Comparison of ENCODE assay signal across 21 cellular contexts in the genomic region with DNA sequence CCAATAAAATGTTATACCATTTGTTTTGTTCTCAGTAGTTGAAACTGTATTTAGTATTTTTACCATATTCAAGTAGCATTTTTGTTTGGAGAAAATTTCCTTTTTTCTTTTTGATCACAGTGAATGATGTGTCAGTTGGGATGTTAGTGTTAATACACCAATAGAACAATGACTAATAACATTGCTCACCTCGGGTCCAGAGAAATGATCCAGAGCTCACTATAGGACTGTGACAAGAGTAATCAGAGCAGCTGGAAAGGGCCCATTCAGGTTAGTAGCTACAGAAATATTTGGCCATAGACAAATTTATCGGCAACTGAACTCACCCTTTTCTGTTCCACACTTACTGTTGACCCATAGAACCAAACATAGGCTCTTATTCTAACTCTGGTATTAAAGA.
A peak's percentile ranks its signal among the peaks of the same experiment; 100 is the strongest.
DNase-seq lines count a peak whose midpoint lies in the region; ATAC-seq and TF ChIP-seq lines count a peak whose summit lies in the region.
"Had no signal": no experiment of that assay in that cellular context is flagged by ENCODE, and none has a peak within 500 bp of the region (broad histone marks: within the 10 kb centered on the region; RNA-seq: fewer than 3 reads in every experiment).

No MANE protein-coding gene starts in this region.

- CTCF ChIA-PET in PC-9 (lab: Charles Lee), result no interaction called here

- POLR2A ChIA-PET in PC-9 (lab: Charles Lee; ENCODE audit: unreplicated experiment), result interaction anchor here (0.7 kb wide), 1 partner anchor 126 kb away, joined by 5 read pairs; no protein-coding TSS in a partner anchor

- no peaks in the 10 kb centered on the region for H3F3A ChIP-seq in PC-9 (ENCODE audit: insufficient read depth, low read depth)

- BruUV-seq in PC-9 (replicated peaks; lab: Mats Ljungman, UMichigan), result no TSS peak

- H3K4me2 ChIP-seq in PC-9, result no peak overlapping the region
- H3K4me2 ChIP-seq: SK-N-SH had no signal

- H4K20me1 ChIP-seq in PC-9 (ENCODE audit: insufficient read depth), result no peaks in the 10 kb centered on the region

- no peaks in the 10 kb centered on the region for H3K36me3 Mint-ChIP-seq in osteocyte (ENCODE audit: unreplicated experiment)
- no peaks in the 10 kb centered on the region for H3K36me3 Mint-ChIP-seq in activated naive CD4-positive, alpha-beta T cell treated with anti-CD3 and anti-CD28 coated beads, Interleukin-2, amount 50 U/mL, for 72 hours
- H3K36me3 Mint-ChIP-seq: CD8-positive, alpha-beta T cell had no signal

- no peak overlapping the region for H3K27ac ChIP-seq in PC-9

- DNase-seq in HPDE6-E6E7 (ENCODE audit: extremely low spot score) (peak; percentile 2), PC-9 (no peak), epithelial cell of esophagus (ENCODE audit: low read depth) (peak; percentile 63), osteocyte (ENCODE audit: extremely low spot score, unreplicated experiment) (no peak), islet precursor cell (no peak)
- DNase-seq in activated naive CD4-positive, alpha-beta T cell treated with anti-CD3 and anti-CD28 coated beads, Interleukin-2, amount 50 U/mL, for 72 hours (ENCODE audit: low spot score in 2 of 2), result no peak
- DNase-seq: AML-193; C1 segment of cervical spinal cord; CD8-positive, alpha-beta T cell; DMS53; GF-D8; KBM-7; MV-4-11; NCI-H1105 treated with DMSO at 0.1 percent for 48 hours; NCI-H2029 treated with DMSO at 0.1 percent for 48 hours; NCI-H2171 treated with DMSO at 0.1 percent for 48 hours; NCI-H524 treated with DMSO at 0.1 percent for 48 hours; NCI-H82; SIG-M5; SK-N-SH had no signal

- H2AFZ ChIP-seq in PC-9, result peak overlapping the region; percentile 48; the same call in 1 of the 2 replicates

- 0 out of 2 replicates have a peak, but pooled peaks cover 10% of the 10 kb centered on the region for H3K4me1 ChIP-seq in PC-9 (replicated peaks; ENCODE audit: insufficient read depth)

- peaks cover 10% of the 10 kb centered on the region for H3K4me1 Mint-ChIP-seq in osteocyte (ENCODE audit: unreplicated experiment)

- H3K79me2 ChIP-seq in PC-9 (ENCODE audit: low read depth), result no peaks in the 10 kb centered on the region

- H3K9me3 Mint-ChIP-seq in osteocyte (ENCODE audit: unreplicated experiment), result peaks cover 5% of the 10 kb centered on the region
- H3K9me3 Mint-ChIP-seq in activated naive CD4-positive, alpha-beta T cell treated with anti-CD3 and anti-CD28 coated beads, Interleukin-2, amount 50 U/mL, for 72 hours, result peaks cover 6 to 10% of the 10 kb centered on the region in 2 donors

- intact Hi-C loops in PC-9 (cut with micrococcal nuclease; ENCODE audit: unreplicated experiment), result no loop called here

- no peaks in the 10 kb centered on the region for H3K27me3 ChIP-seq in PC-9 (ENCODE audit: insufficient read depth, low read depth)

- no peak overlapping the region for H3K4me3 Mint-ChIP-seq in osteocyte (ENCODE audit: unreplicated experiment)
- H3K4me3 Mint-ChIP-seq: CD8-positive, alpha-beta T cell had no signal

- ATAC-seq in HG02678 (IDR thresholded peaks at IDR 0.05; ENCODE audit: unreplicated experiment), result no peak
- no peak for ATAC-seq in activated naive CD4-positive, alpha-beta T cell treated with anti-CD3 and anti-CD28 coated beads, Interleukin-2, amount 50 U/mL, for 72 hours
- ATAC-seq: CD8-positive, alpha-beta T cell had no signal

- no peaks in the 10 kb centered on the region; the same call in none of the 2 replicates for H3K9me2 ChIP-seq in PC-9 (ENCODE audit: insufficient read depth)
- H3K9me2 ChIP-seq: SK-N-SH had no signal

- no peak for TF ChIP-seq CTCF in PC-9 (conservative IDR thresholded peaks at IDR 0.05)
- TF ChIP-seq CTCF in epithelial cell of esophagus (IDR thresholded peaks at IDR 0.05; ENCODE audit: insufficient read depth, low read depth, low read length, missing control alignments), result no peak
- no peak for TF ChIP-seq CTCF in osteocyte (IDR thresholded peaks at IDR 0.05)

- H3K36me3 ChIP-seq in PC-9 (ENCODE audit: low read depth), result no peaks in the 10 kb centered on the region

- H3K27me3 Mint-ChIP-seq in osteocyte (ENCODE audit: unreplicated experiment), result no peaks in the 10 kb centered on the region

- no peak overlapping the region for H3K27ac Mint-ChIP-seq in osteocyte (ENCODE audit: unreplicated experiment)
- no peak overlapping the region for H3K27ac Mint-ChIP-seq in activated naive CD4-positive, alpha-beta T cell treated with anti-CD3 and anti-CD28 coated beads, Interleukin-2, amount 50 U/mL, for 72 hours
- H3K27ac Mint-ChIP-seq: CD8-positive, alpha-beta T cell had no signal

- H3K9me3 ChIP-seq in PC-9 (ENCODE audit: insufficient read depth, low read depth), result no peaks in the 10 kb centered on the region
- H3K9me3 ChIP-seq: SK-N-SH had no signal

- no peak overlapping the region for H3K4me3 ChIP-seq in PC-9
- no peak overlapping the region for H3K4me3 ChIP-seq in epithelial cell of esophagus (ENCODE audit: low read length)

Comparison
In these comparisons a context has a peak if more than half of its experiments do, and no peak if none do; other contexts are left out.
1. DNase-seq: peak in HPDE6-E6E7 (single experiment) and epithelial cell of esophagus (single experiment); none in PC-9 (0 of 2), osteocyte (single experiment), activated naive CD4-positive, alpha-beta T cell treated with anti-CD3 and anti-CD28 coated beads, Interleukin-2, amount 50 U/mL, for 72 hours (0 of 2) and islet precursor cell (single experiment).